ENCODE assay signal across 1 cellular context in genomic region chr6:3147914-3148757, GRCh38.
TF ChIP-seq lines count a peak whose summit lies in the region.

No MANE protein-coding gene starts in this region.

TF ChIP-seq in GM23338, 12 proteins besides CTCF, POLR2A, EP300 and RAD21 (continued from another document):
- TF ChIP-seq, protein P1, sequence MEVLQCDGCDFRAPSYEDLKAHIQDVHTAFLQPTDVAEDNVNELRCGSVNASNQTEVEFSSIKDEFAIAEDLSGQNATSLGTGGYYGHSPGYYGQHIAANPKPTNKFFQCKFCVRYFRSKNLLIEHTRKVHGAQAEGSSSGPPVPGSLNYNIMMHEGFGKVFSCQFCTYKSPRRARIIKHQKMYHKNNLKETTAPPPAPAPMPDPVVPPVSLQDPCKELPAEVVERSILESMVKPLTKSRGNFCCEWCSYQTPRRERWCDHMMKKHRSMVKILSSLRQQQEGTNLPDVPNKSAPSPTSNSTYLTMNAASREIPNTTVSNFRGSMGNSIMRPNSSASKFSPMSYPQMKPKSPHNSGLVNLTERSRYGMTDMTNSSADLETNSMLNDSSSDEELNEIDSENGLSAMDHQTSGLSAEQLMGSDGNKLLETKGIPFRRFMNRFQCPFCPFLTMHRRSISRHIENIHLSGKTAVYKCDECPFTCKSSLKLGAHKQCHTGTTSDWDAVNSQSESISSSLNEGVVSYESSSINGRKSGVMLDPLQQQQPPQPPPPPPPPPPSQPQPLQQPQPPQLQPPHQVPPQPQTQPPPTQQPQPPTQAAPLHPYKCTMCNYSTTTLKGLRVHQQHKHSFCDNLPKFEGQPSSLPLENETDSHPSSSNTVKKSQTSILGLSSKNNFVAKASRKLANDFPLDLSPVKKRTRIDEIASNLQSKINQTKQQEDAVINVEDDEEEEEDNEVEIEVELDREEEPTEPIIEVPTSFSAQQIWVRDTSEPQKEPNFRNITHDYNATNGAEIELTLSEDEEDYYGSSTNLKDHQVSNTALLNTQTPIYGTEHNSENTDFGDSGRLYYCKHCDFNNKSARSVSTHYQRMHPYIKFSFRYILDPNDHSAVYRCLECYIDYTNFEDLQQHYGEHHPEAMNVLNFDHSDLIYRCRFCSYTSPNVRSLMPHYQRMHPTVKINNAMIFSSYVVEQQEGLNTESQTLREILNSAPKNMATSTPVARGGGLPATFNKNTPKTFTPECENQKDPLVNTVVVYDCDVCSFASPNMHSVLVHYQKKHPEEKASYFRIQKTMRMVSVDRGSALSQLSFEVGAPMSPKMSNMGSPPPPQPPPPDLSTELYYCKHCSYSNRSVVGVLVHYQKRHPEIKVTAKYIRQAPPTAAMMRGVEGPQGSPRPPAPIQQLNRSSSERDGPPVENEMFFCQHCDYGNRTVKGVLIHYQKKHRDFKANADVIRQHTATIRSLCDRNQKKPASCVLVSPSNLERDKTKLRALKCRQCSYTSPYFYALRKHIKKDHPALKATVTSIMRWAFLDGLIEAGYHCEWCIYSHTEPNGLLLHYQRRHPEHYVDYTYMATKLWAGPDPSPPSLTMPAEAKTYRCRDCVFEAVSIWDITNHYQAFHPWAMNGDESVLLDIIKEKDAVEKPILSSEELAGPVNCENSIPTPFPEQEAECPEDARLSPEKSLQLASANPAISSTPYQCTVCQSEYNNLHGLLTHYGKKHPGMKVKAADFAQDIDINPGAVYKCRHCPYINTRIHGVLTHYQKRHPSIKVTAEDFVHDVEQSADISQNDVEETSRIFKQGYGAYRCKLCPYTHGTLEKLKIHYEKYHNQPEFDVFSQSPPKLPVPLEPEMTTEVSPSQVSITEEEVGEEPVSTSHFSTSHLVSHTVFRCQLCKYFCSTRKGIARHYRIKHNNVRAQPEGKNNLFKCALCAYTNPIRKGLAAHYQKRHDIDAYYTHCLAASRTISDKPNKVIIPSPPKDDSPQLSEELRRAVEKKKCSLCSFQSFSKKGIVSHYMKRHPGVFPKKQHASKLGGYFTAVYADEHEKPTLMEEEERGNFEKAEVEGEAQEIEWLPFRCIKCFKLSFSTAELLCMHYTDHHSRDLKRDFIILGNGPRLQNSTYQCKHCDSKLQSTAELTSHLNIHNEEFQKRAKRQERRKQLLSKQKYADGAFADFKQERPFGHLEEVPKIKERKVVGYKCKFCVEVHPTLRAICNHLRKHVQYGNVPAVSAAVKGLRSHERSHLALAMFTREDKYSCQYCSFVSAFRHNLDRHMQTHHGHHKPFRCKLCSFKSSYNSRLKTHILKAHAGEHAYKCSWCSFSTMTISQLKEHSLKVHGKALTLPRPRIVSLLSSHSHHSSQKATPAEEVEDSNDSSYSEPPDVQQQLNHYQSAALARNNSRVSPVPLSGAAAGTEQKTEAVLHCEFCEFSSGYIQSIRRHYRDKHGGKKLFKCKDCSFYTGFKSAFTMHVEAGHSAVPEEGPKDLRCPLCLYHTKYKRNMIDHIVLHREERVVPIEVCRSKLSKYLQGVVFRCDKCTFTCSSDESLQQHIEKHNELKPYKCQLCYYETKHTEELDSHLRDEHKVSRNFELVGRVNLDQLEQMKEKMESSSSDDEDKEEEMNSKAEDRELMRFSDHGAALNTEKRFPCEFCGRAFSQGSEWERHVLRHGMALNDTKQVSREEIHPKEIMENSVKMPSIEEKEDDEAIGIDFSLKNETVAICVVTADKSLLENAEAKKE (CRISPR knock-in tag; IDR thresholded peaks at IDR 0.05), result no peak
